ENCODE assay signal across 10 cellular contexts in genomic region chr16:66845080-66845410, GRCh38. TPM values are rescaled to one million over a fixed set of nuclear protein-coding genes. Genes with fewer than 3 reads are reported as not detected.
DNase-seq lines count a peak whose midpoint lies in the region; ATAC-seq, FAIRE-seq and TF ChIP-seq lines count a peak whose summit lies in the region.
"Had no signal": no experiment of that assay in that cellular context is flagged by ENCODE, and none has a peak within 500 bp of the region (broad histone marks: within the 10 kb centered on the region; RNA-seq: fewer than 3 reads in every experiment).

No MANE protein-coding gene starts in this region.

- H3K36me3 Mint-ChIP-seq in endothelial cell (ENCODE audit: low read depth, unreplicated experiment) = no peaks in the 10 kb centered on the region

- CTCF ChIA-PET in A549 (lab: Yijun Ruan, JAX) = interaction anchor here (1.0 to 7.0 kb wide), 4 partner anchors 14 to 237 kb away, joined by 3 to 65 read pairs (median 22); partner anchors contain the start of gene NAE1

- peak overlapping the region; percentile 90 for H3K4me2 ChIP-seq in A549
- no peak overlapping the region for H3K4me2 ChIP-seq in neural cell (ENCODE audit: low read length)

- no peak overlapping the region for H2AFZ ChIP-seq in neural cell (ENCODE audit: low read depth, low read length)

- TF ChIP-seq CTCF in A549 (IDR thresholded peaks at IDR 0.05) = no peak
- TF ChIP-seq CTCF in endothelial cell (IDR thresholded peaks at IDR 0.05; ENCODE audit: unreplicated experiment) = no peak
- TF ChIP-seq CTCF in neural cell (IDR thresholded peaks at IDR 0.05; ENCODE audit: poor library complexity, severe bottlenecking) = no peak

- H3K27ac ChIP-seq in A549 (peak overlapping the region in 1 of 2 experiments; percentile 49; a peak in 3 of 6 replicates), HUES48 (ENCODE audit: low read depth, low read length) (no peak overlapping the region), neural cell (ENCODE audit: low read length) (no peak overlapping the region)

- H3K79me2 ChIP-seq in neural cell (replicated peaks; ENCODE audit: insufficient read depth, low read length) = no peaks in the 10 kb centered on the region

- TF ChIP-seq RAD21 in A549 (conservative IDR thresholded peaks at IDR 0.05 in 1 of 2, IDR thresholded peaks at IDR 0.05 in 1 of 2) (no peak), neural cell (conservative IDR thresholded peaks at IDR 0.05) (no peak)

- H3K9me2 ChIP-seq in neural cell (ENCODE audit: insufficient read depth, low read length) = no peaks in the 10 kb centered on the region

- H3K4me3 ChIP-seq in A549 (peak overlapping the region; percentile 37), HUES48 (ENCODE audit: low read depth, low read length) (peak overlapping the region; percentile 77), neural cell (ENCODE audit: low read length) (peak overlapping the region; percentile 69)

- no peak for TF ChIP-seq POLR2A in A549 (IDR thresholded peaks at IDR 0.05; ENCODE audit: low read length)

- peaks cover 3% of the 10 kb centered on the region; the same call in 1 of the 3 replicates for H3K4me1 ChIP-seq in A549
- no peaks in the 10 kb centered on the region for H3K4me1 ChIP-seq in HUES48 (ENCODE audit: control insufficient read depth, insufficient read depth, low read length)

- H3K9me3 ChIP-seq in A549 (no peaks in the 10 kb centered on the region), HUES48 (ENCODE audit: control insufficient read depth, insufficient read depth, low read length) (no peaks in the 10 kb centered on the region), neural cell (ENCODE audit: low read length) (no peaks in the 10 kb centered on the region)

- H3K36me3 ChIP-seq in HUES48 (ENCODE audit: control insufficient read depth, insufficient read depth, low read length) (no peaks in the 10 kb centered on the region), neural cell (ENCODE audit: insufficient read depth, low read length) (no peaks in the 10 kb centered on the region)

- peak overlapping the region; percentile 31 for H3K4me3 Mint-ChIP-seq in endothelial cell (ENCODE audit: unreplicated experiment)

- TF ChIP-seq EP300 in A549 (IDR thresholded peaks at IDR 0.05) = no peak
- no peak for TF ChIP-seq EP300 in neural cell (conservative IDR thresholded peaks at IDR 0.05; ENCODE audit: poor library complexity, severe bottlenecking)

- H3K27me3 Mint-ChIP-seq in endothelial cell (ENCODE audit: unreplicated experiment) = peaks cover 25% of the 10 kb centered on the region

- POLR2A ChIA-PET in A549 (lab: Yijun Ruan, JAX) = no interaction called here

- no peaks in the 10 kb centered on the region for H4K20me1 ChIP-seq in neural cell (ENCODE audit: insufficient read depth)

- H3K27me3 ChIP-seq in HUES48 (ENCODE audit: control insufficient read depth, insufficient read depth, low read length) (peaks cover 60% of the 10 kb centered on the region), neural cell (ENCODE audit: insufficient read depth, low read depth, low read length) (peaks cover 47% of the 10 kb centered on the region)

- H3K27ac Mint-ChIP-seq in endothelial cell (ENCODE audit: unreplicated experiment) = no peak overlapping the region

- H3K9me3 Mint-ChIP-seq in endothelial cell (ENCODE audit: unreplicated experiment) = no peaks in the 10 kb centered on the region

- H3K9ac ChIP-seq in HUES48 (ENCODE audit: low read depth, low read length) = no peak overlapping the region
- H3K9ac ChIP-seq in neural cell (ENCODE audit: low read length) = no peak overlapping the region

- no peaks in the 10 kb centered on the region for H3F3A ChIP-seq in neural cell (ENCODE audit: insufficient read depth, low read length, poor library complexity, severe bottlenecking)

- no peak for ATAC-seq in A549

- 45% methylated on average over 10 of the region's 10 CpGs for WGBS in A549 (ENCODE audit: missing lambda C conversion rate)

- FAIRE-seq in A549 (lab: Jason Lieb, UNC) = no peak

- DNase-seq in A549 (ENCODE audit: low read depth in 1 of 2, low spot score in 1 of 2) (no peak), endothelial cell (ENCODE audit: low spot score) (no peak), AML-193 (lab: John Stamatoyannopoulos, UW) (no peak), NCI-H1105 treated with DMSO at 0.1 percent for 48 hours (lab: John Stamatoyannopoulos, UW) (no peak), T-helper 9 cell (no peak), DMS114 treated with DMSO at 0.1 percent for 48 hours (lab: John Stamatoyannopoulos, UW; ENCODE audit: unreplicated experiment) (no peak)
- DNase-seq: effector CD4-positive, alpha-beta T cell had no signal

- peaks cover 2% of the 10 kb centered on the region for H3K4me1 Mint-ChIP-seq in endothelial cell (ENCODE audit: unreplicated experiment)

TF ChIP-seq in A549, 52 proteins besides CTCF, POLR2A, EP300 and RAD21:
- TF ChIP-seq HOXB5 (CRISPR knock-in tag; IDR thresholded peaks at IDR 0.05) = no peak
- TF ChIP-seq BCL3 (IDR thresholded peaks at IDR 0.05) = no peak
- no peak for TF ChIP-seq ZSCAN20 (CRISPR knock-in tag; IDR thresholded peaks at IDR 0.05)
- TF ChIP-seq EHF (CRISPR knock-in tag; IDR thresholded peaks at IDR 0.05) = no peak
- TF ChIP-seq HDAC2 (IDR thresholded peaks at IDR 0.05) = no peak
- TF ChIP-seq ZC3H11A (IDR thresholded peaks at IDR 0.05) = no peak

TF ChIP-seq in neural cell, 6 proteins besides CTCF, POLR2A, EP300 and RAD21:
- TF ChIP-seq TAF1 (IDR thresholded peaks at IDR 0.05; ENCODE audit: low read depth) = no peak
- TF ChIP-seq SMC3 (conservative IDR thresholded peaks at IDR 0.05; ENCODE audit: poor library complexity) = no peak
- no peak for TF ChIP-seq POLR2AphosphoS5 (IDR thresholded peaks at IDR 0.05)
- TF ChIP-seq EZH2 (IDR thresholded peaks at IDR 0.05; ENCODE audit: borderline replicate concordance, insufficient read depth, low read length, poor library complexity, severe bottlenecking) = no peak
- TF ChIP-seq, protein P1, sequence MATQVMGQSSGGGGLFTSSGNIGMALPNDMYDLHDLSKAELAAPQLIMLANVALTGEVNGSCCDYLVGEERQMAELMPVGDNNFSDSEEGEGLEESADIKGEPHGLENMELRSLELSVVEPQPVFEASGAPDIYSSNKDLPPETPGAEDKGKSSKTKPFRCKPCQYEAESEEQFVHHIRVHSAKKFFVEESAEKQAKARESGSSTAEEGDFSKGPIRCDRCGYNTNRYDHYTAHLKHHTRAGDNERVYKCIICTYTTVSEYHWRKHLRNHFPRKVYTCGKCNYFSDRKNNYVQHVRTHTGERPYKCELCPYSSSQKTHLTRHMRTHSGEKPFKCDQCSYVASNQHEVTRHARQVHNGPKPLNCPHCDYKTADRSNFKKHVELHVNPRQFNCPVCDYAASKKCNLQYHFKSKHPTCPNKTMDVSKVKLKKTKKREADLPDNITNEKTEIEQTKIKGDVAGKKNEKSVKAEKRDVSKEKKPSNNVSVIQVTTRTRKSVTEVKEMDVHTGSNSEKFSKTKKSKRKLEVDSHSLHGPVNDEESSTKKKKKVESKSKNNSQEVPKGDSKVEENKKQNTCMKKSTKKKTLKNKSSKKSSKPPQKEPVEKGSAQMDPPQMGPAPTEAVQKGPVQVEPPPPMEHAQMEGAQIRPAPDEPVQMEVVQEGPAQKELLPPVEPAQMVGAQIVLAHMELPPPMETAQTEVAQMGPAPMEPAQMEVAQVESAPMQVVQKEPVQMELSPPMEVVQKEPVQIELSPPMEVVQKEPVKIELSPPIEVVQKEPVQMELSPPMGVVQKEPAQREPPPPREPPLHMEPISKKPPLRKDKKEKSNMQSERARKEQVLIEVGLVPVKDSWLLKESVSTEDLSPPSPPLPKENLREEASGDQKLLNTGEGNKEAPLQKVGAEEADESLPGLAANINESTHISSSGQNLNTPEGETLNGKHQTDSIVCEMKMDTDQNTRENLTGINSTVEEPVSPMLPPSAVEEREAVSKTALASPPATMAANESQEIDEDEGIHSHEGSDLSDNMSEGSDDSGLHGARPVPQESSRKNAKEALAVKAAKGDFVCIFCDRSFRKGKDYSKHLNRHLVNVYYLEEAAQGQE (IDR thresholded peaks at IDR 0.05; ENCODE audit: borderline replicate concordance) = no peak
- TF ChIP-seq MXI1 (conservative IDR thresholded peaks at IDR 0.05; ENCODE audit: poor library complexity, severe bottlenecking) = no peak

RNA-seq across cellular contexts. Expression of gene CA7, which starts 0.8 kb away (rescaled TPM):
- not detected in 2 replicates for polyA plus RNA-seq in A549 (2011; rRNA removed)
- 0.03 TPM in 1 of 2 replicates, not detected in the other for polyA plus RNA-seq in A549 (2012; cell fraction: cytosol; rRNA removed)
- not detected in 2 replicates for polyA plus RNA-seq in A549 (2012; cell fraction: nucleus; rRNA removed)
- not detected in 3 replicates for polyA plus RNA-seq in A549 (2017; fragmentation: RNase III; extraction: RNeasy Plus Mini Kit Qiagen cat#74134 plus additional on column Dnase treatment)
- polyA minus RNA-seq in A549 (2011; rRNA and poly(A)+ RNA removed) = not detected in 2 replicates
- not detected for total RNA-seq in endothelial cell (ENCODE audit: unreplicated experiment)
- polyA plus RNA-seq in neural cell = not detected in 2 replicates
- not detected in 2 replicates for polyA minus RNA-seq in neural cell
- total RNA-seq: M059J had no signal

RNA-seq across cellular contexts. Expression of gene NAE1, which starts 14.3 kb away (rescaled TPM):
- polyA plus RNA-seq in A549 (2011; rRNA removed) (89.8 and 132 TPM in 2 replicates), A549 (2017; fragmentation: RNase III; extraction: RNeasy Plus Mini Kit Qiagen cat#74134 plus additional on column Dnase treatment) (90.0 to 96.2 TPM (median 94.9 TPM) in 3 replicates), neural cell (209 and 227 TPM in 2 replicates)
- 41.1 and 41.8 TPM in 2 replicates for polyA plus RNA-seq in A549 (2012; cell fraction: cytosol; rRNA removed)
- polyA plus RNA-seq in A549 (2012; cell fraction: nucleus; rRNA removed) = 18.0 and 27.3 TPM in 2 replicates
- polyA minus RNA-seq in A549 (2011; rRNA and poly(A)+ RNA removed) = 16.5 and 18.2 TPM in 2 replicates
- total RNA-seq in endothelial cell (ENCODE audit: unreplicated experiment) = 63.9 TPM
- 128 and 138 TPM in 2 replicates for polyA minus RNA-seq in neural cell

RNA-seq across cellular contexts. Expression of gene PDP2, which starts 35.3 kb away (rescaled TPM):
- polyA plus RNA-seq in A549 (2011; rRNA removed) (10.0 and 10.7 TPM in 2 replicates), A549 (2017; fragmentation: RNase III; extraction: RNeasy Plus Mini Kit Qiagen cat#74134 plus additional on column Dnase treatment) (7.7 to 10.5 TPM (median 8.7 TPM) in 3 replicates), neural cell (3.0 and 4.2 TPM in 2 replicates)
- polyA plus RNA-seq in A549 (2012; cell fraction: cytosol; rRNA removed) = 3.5 and 4.3 TPM in 2 replicates
- polyA plus RNA-seq in A549 (2012; cell fraction: nucleus; rRNA removed) = 3.3 and 4.0 TPM in 2 replicates
- polyA minus RNA-seq in A549 (2011; rRNA and poly(A)+ RNA removed) = 27.2 and 31.7 TPM in 2 replicates
- 11.3 TPM for total RNA-seq in endothelial cell (ENCODE audit: unreplicated experiment)
- 9.5 and 16.8 TPM in 2 replicates for polyA minus RNA-seq in neural cell

RNA-seq across cellular contexts. Expression of gene TERB1, which starts 43.7 kb away (rescaled TPM):
- polyA plus RNA-seq in A549 (2011; rRNA removed) (0.07 and 0.18 TPM in 2 replicates), A549 (2017; fragmentation: RNase III; extraction: RNeasy Plus Mini Kit Qiagen cat#74134 plus additional on column Dnase treatment) (0.12 to 0.18 TPM (median 0.17 TPM) in 3 replicates), neural cell (0.38 TPM in 1 of 2 replicates, not detected in the other)
- 0.03 and 0.08 TPM in 2 replicates for polyA plus RNA-seq in A549 (2012; cell fraction: cytosol; rRNA removed)
- 0.11 and 0.45 TPM in 2 replicates for polyA plus RNA-seq in A549 (2012; cell fraction: nucleus; rRNA removed)
- polyA minus RNA-seq in A549 (2011; rRNA and poly(A)+ RNA removed) = 0.19 and 0.29 TPM in 2 replicates
- total RNA-seq in endothelial cell (ENCODE audit: unreplicated experiment) = 0.10 TPM
- 0.69 TPM in 1 of 2 replicates, not detected in the other for polyA minus RNA-seq in neural cell
- total RNA-seq: M059J had no signal
